Comparison of ENCODE assay signal across 13 cellular contexts in genomic region chr4:47213971-47214370, GRCh38.
DNase-seq lines count a peak whose midpoint lies in the region; ATAC-seq and TF ChIP-seq lines count a peak whose summit lies in the region.
"Had no signal": no experiment of that assay in that cellular context is flagged by ENCODE, and none has a peak within 500 bp of the region (broad histone marks: within the 10 kb centered on the region; RNA-seq: fewer than 3 reads in every experiment).

No MANE protein-coding gene starts in this region.

- no peak for ATAC-seq in WTC11
- ATAC-seq: pancreas, T-helper 17 cell had no signal

- no peak for TF ChIP-seq CTCF in astrocyte of the spinal cord (IDR thresholded peaks at IDR 0.05; ENCODE audit: low read depth, low read length)
- no peak for TF ChIP-seq CTCF in WTC11 (IDR thresholded peaks at IDR 0.05)

- no peaks in the 10 kb centered on the region for H3K36me3 Mint-ChIP-seq in activated CD4-positive, alpha-beta T cell treated with anti-CD3 and anti-CD28 coated beads, Interleukin-2, amount 10 ng/mL, durations not matched to agents 7 days and 5 days (ENCODE audit: low read depth)
- H3K36me3 Mint-ChIP-seq in activated CD4-positive, alpha-beta memory T cell treated with anti-CD3 and anti-CD28 coated beads, Interleukin-2, amount 10 ng/mL, durations not matched to agents 7 days and 5 days (ENCODE audit: low read depth) = no peaks in the 10 kb centered on the region
- no peaks in the 10 kb centered on the region for H3K36me3 Mint-ChIP-seq in WTC11
- H3K36me3 Mint-ChIP-seq: IgD-negative memory B cell had no signal

- no peaks in the 10 kb centered on the region for H3K27me3 Mint-ChIP-seq in activated CD4-positive, alpha-beta T cell treated with anti-CD3 and anti-CD28 coated beads, Interleukin-2, amount 10 ng/mL, durations not matched to agents 7 days and 5 days
- H3K27me3 Mint-ChIP-seq in activated CD4-positive, alpha-beta memory T cell treated with anti-CD3 and anti-CD28 coated beads, Interleukin-2, amount 10 ng/mL, durations not matched to agents 7 days and 5 days = no peaks in the 10 kb centered on the region
- no peaks in the 10 kb centered on the region for H3K27me3 Mint-ChIP-seq in WTC11 (ENCODE audit: low read depth)
- H3K27me3 Mint-ChIP-seq: IgD-negative memory B cell had no signal

- POLR2A ChIA-PET in activated CD4-positive, alpha-beta T cell treated with anti-CD3 and anti-CD28 coated beads, Interleukin-2, amount 10 ng/mL, durations not matched to agents 7 days and 5 days (lab: Charles Lee) = no interaction called here
- POLR2A ChIA-PET in activated CD4-positive, alpha-beta memory T cell treated with anti-CD3 and anti-CD28 coated beads, Interleukin-2, amount 10 ng/mL, durations not matched to agents 7 days and 5 days (lab: Charles Lee) = no interaction called here
- POLR2A ChIA-PET in WTC11 (lab: Charles Lee) = no interaction called here

- no peak overlapping the region for H3K4me3 ChIP-seq in astrocyte of the spinal cord (ENCODE audit: low read depth, low read length)
- H3K4me3 ChIP-seq: BLaER1, colonic mucosa, pancreas had no signal

- in situ Hi-C loops in astrocyte of the spinal cord (cut with HindIII; ENCODE audit: low sequenced_read_pairs) = no loop called here

- H3K27ac Mint-ChIP-seq in activated CD4-positive, alpha-beta T cell treated with anti-CD3 and anti-CD28 coated beads, Interleukin-2, amount 10 ng/mL, durations not matched to agents 7 days and 5 days = no peak overlapping the region
- H3K27ac Mint-ChIP-seq in activated CD4-positive, alpha-beta memory T cell treated with anti-CD3 and anti-CD28 coated beads, Interleukin-2, amount 10 ng/mL, durations not matched to agents 7 days and 5 days = no peak overlapping the region
- no peak overlapping the region for H3K27ac Mint-ChIP-seq in WTC11
- H3K27ac Mint-ChIP-seq: IgD-negative memory B cell, T-helper 17 cell had no signal

- H3K4me3 Mint-ChIP-seq in activated CD4-positive, alpha-beta T cell treated with anti-CD3 and anti-CD28 coated beads, Interleukin-2, amount 10 ng/mL, durations not matched to agents 7 days and 5 days = no peak overlapping the region
- no peak overlapping the region for H3K4me3 Mint-ChIP-seq in activated CD4-positive, alpha-beta memory T cell treated with anti-CD3 and anti-CD28 coated beads, Interleukin-2, amount 10 ng/mL, durations not matched to agents 7 days and 5 days
- no peak overlapping the region for H3K4me3 Mint-ChIP-seq in WTC11
- H3K4me3 Mint-ChIP-seq: IgD-negative memory B cell, T-helper 17 cell had no signal

- H3K4me1 Mint-ChIP-seq in activated CD4-positive, alpha-beta T cell treated with anti-CD3 and anti-CD28 coated beads, Interleukin-2, amount 10 ng/mL, durations not matched to agents 7 days and 5 days = no peaks in the 10 kb centered on the region
- H3K4me1 Mint-ChIP-seq in activated CD4-positive, alpha-beta memory T cell treated with anti-CD3 and anti-CD28 coated beads, Interleukin-2, amount 10 ng/mL, durations not matched to agents 7 days and 5 days = no peaks in the 10 kb centered on the region
- H3K4me1 Mint-ChIP-seq in WTC11 = no peaks in the 10 kb centered on the region
- H3K4me1 Mint-ChIP-seq: IgD-negative memory B cell, T-helper 17 cell had no signal

- CTCF ChIA-PET in activated CD4-positive, alpha-beta T cell treated with anti-CD3 and anti-CD28 coated beads, Interleukin-2, amount 10 ng/mL, durations not matched to agents 7 days and 5 days (lab: Charles Lee) = no interaction called here
- CTCF ChIA-PET in activated CD4-positive, alpha-beta memory T cell treated with anti-CD3 and anti-CD28 coated beads, Interleukin-2, amount 10 ng/mL, durations not matched to agents 7 days and 5 days (lab: Charles Lee) = no interaction called here
- CTCF ChIA-PET in WTC11 (lab: Charles Lee) = no interaction called here

- peak; percentile 89 for DNase-seq in A172 (ENCODE audit: low spot score)
- DNase-seq in HPDE6-E6E7 (ENCODE audit: extremely low spot score) = peak; percentile 17
- peak; percentile 95 for DNase-seq in astrocyte of the spinal cord (ENCODE audit: low read depth, low spot score)
- DNase-seq in islet precursor cell = peak; percentile 94
- DNase-seq in NK-92 treated with Interleukin-12 subunit alpha and Interleukin-12 subunit beta, amount 100 ng/mL, for 24 hours (lab: John Stamatoyannopoulos, UW) = no peak
- no peak for DNase-seq in activated CD4-positive, alpha-beta T cell treated with anti-CD3 and anti-CD28 coated beads, Interleukin-2, amount 10 ng/mL, durations not matched to agents 7 days and 5 days
- no peak for DNase-seq in activated CD4-positive, alpha-beta memory T cell treated with anti-CD3 and anti-CD28 coated beads, Interleukin-2, amount 10 ng/mL, durations not matched to agents 7 days and 5 days
- DNase-seq in WTC11 (ENCODE audit: low spot score) = no peak
- DNase-seq: colonic mucosa, pancreas, T-helper 17 cell had no signal

- H3K9me3 Mint-ChIP-seq in activated CD4-positive, alpha-beta T cell treated with anti-CD3 and anti-CD28 coated beads, Interleukin-2, amount 10 ng/mL, durations not matched to agents 7 days and 5 days = no peaks in the 10 kb centered on the region
- H3K9me3 Mint-ChIP-seq in activated CD4-positive, alpha-beta memory T cell treated with anti-CD3 and anti-CD28 coated beads, Interleukin-2, amount 10 ng/mL, durations not matched to agents 7 days and 5 days = no peaks in the 10 kb centered on the region
- H3K9me3 Mint-ChIP-seq in WTC11 = no peaks in the 10 kb centered on the region
- H3K9me3 Mint-ChIP-seq: IgD-negative memory B cell had no signal

TF ChIP-seq in WTC11, 78 proteins besides CTCF, POLR2A, EP300 and RAD21:
- TF ChIP-seq ESRRA (CRISPR knock-in tag; IDR thresholded peaks at IDR 0.05; ENCODE audit: borderline replicate concordance) = no peak
- no peak for TF ChIP-seq SMAD3 (CRISPR knock-in tag; IDR thresholded peaks at IDR 0.05; ENCODE audit: borderline replicate concordance)
- TF ChIP-seq RORB (CRISPR knock-in tag; IDR thresholded peaks at IDR 0.05) = no peak
- no peak for TF ChIP-seq NR2C2 (CRISPR knock-in tag; IDR thresholded peaks at IDR 0.05)
- TF ChIP-seq E2F1 (CRISPR knock-in tag; IDR thresholded peaks at IDR 0.05) = no peak
- TF ChIP-seq NR1H2 (CRISPR knock-in tag; IDR thresholded peaks at IDR 0.05) = no peak
- no peak for TF ChIP-seq FOXJ3 (CRISPR knock-in tag; IDR thresholded peaks at IDR 0.05; ENCODE audit: borderline replicate concordance)
- no peak for TF ChIP-seq ZNF219 (CRISPR knock-in tag; IDR thresholded peaks at IDR 0.05; ENCODE audit: borderline replicate concordance)
- TF ChIP-seq, protein P1, sequence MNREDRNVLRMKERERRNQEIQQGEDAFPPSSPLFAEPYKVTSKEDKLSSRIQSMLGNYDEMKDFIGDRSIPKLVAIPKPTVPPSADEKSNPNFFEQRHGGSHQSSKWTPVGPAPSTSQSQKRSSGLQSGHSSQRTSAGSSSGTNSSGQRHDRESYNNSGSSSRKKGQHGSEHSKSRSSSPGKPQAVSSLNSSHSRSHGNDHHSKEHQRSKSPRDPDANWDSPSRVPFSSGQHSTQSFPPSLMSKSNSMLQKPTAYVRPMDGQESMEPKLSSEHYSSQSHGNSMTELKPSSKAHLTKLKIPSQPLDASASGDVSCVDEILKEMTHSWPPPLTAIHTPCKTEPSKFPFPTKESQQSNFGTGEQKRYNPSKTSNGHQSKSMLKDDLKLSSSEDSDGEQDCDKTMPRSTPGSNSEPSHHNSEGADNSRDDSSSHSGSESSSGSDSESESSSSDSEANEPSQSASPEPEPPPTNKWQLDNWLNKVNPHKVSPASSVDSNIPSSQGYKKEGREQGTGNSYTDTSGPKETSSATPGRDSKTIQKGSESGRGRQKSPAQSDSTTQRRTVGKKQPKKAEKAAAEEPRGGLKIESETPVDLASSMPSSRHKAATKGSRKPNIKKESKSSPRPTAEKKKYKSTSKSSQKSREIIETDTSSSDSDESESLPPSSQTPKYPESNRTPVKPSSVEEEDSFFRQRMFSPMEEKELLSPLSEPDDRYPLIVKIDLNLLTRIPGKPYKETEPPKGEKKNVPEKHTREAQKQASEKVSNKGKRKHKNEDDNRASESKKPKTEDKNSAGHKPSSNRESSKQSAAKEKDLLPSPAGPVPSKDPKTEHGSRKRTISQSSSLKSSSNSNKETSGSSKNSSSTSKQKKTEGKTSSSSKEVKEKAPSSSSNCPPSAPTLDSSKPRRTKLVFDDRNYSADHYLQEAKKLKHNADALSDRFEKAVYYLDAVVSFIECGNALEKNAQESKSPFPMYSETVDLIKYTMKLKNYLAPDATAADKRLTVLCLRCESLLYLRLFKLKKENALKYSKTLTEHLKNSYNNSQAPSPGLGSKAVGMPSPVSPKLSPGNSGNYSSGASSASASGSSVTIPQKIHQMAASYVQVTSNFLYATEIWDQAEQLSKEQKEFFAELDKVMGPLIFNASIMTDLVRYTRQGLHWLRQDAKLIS (CRISPR knock-in tag; IDR thresholded peaks at IDR 0.05; ENCODE audit: borderline replicate concordance) = no peak

Comparison
In these comparisons a context has a peak if more than half of its experiments do, and no peak if none do; other contexts are left out.
1. DNase-seq: peak in A172 (single experiment), HPDE6-E6E7 (single experiment), astrocyte of the spinal cord (single experiment) and islet precursor cell (single experiment); none in NK-92 treated with Interleukin-12 subunit alpha and Interleukin-12 subunit beta, amount 100 ng/mL, for 24 hours (single experiment), activated CD4-positive, alpha-beta T cell treated with anti-CD3 and anti-CD28 coated beads, Interleukin-2, amount 10 ng/mL, durations not matched to agents 7 days and 5 days (single experiment), activated CD4-positive, alpha-beta memory T cell treated with anti-CD3 and anti-CD28 coated beads, Interleukin-2, amount 10 ng/mL, durations not matched to agents 7 days and 5 days (single experiment) and WTC11 (single experiment).